Comparison of ENCODE assay signal across 1 cellular context in genomic region chr7:100119701-100120517, GRCh38.
A peak's percentile ranks its signal among the peaks of the same experiment; 100 is the strongest.
TF ChIP-seq lines count a peak whose summit lies in the region.

No MANE protein-coding gene starts in this region.

TF ChIP-seq in HepG2, 621 proteins besides CTCF, POLR2A, EP300 and RAD21 (continued from another document):
- TF ChIP-seq DMTF1 (CRISPR knock-in tag; IDR thresholded peaks at IDR 0.05) (no peak), RAD51 (IDR thresholded peaks at IDR 0.05; ENCODE audit: borderline replicate concordance) (no peak), ATF2 (CRISPR knock-in tag; IDR thresholded peaks at IDR 0.05) (no peak), WIZ (CRISPR knock-in tag; IDR thresholded peaks at IDR 0.05) (no peak), MATR3 (CRISPR knock-in tag; IDR thresholded peaks at IDR 0.05) (no peak), SIN3B (IDR thresholded peaks at IDR 0.05; ENCODE audit: low read length) (no peak), ZBTB40 (IDR thresholded peaks at IDR 0.05) (no peak), ZBTB40 (CRISPR knock-in tag; IDR thresholded peaks at IDR 0.05) (no peak), ZNF367 (CRISPR knock-in tag; IDR thresholded peaks at IDR 0.05; ENCODE audit: borderline replicate concordance) (no peak), SAP130 (CRISPR knock-in tag; IDR thresholded peaks at IDR 0.05; ENCODE audit: low read depth) (peak; percentile 11; the same call in 1 of the 2 replicates), ZBTB43 (CRISPR knock-in tag; conservative IDR thresholded peaks at IDR 0.05) (no peak), BHLHE40 (IDR thresholded peaks at IDR 0.05; ENCODE audit: low read length) (no peak), ZNF550 (CRISPR knock-in tag; IDR thresholded peaks at IDR 0.05; ENCODE audit: borderline replicate concordance) (no peak), ZNF552 (CRISPR knock-in tag; IDR thresholded peaks at IDR 0.05; ENCODE audit: borderline replicate concordance) (no peak), ZNF678 (CRISPR knock-in tag; IDR thresholded peaks at IDR 0.05) (no peak), KLF16 (CRISPR knock-in tag; IDR thresholded peaks at IDR 0.05) (no peak), HMGXB4 (CRISPR knock-in tag; IDR thresholded peaks at IDR 0.05; ENCODE audit: borderline replicate concordance in 1 of 2, low read depth in 1 of 2) (no peak), ZNF143 (CRISPR knock-in tag; IDR thresholded peaks at IDR 0.05) (peak; percentile 89), TERF1 (CRISPR knock-in tag; IDR thresholded peaks at IDR 0.05) (no peak), NCOA1 (CRISPR knock-in tag; IDR thresholded peaks at IDR 0.05) (no peak), IKZF1 (IDR thresholded peaks at IDR 0.05) (no peak), DZIP1 (CRISPR knock-in tag; IDR thresholded peaks at IDR 0.05) (no peak), ELF3 (CRISPR knock-in tag; IDR thresholded peaks at IDR 0.05) (no peak), ZNF282 (IDR thresholded peaks at IDR 0.05; ENCODE audit: partially characterized antibody) (no peak), SMAD3 (CRISPR knock-in tag; IDR thresholded peaks at IDR 0.05) (no peak), NR2F6 (IDR thresholded peaks at IDR 0.05) (no peak), NR2F6 (CRISPR knock-in tag; IDR thresholded peaks at IDR 0.05) (no peak), RFX5 (IDR thresholded peaks at IDR 0.05; ENCODE audit: low read depth, low read length) (no peak), ASH2L (IDR thresholded peaks at IDR 0.05; ENCODE audit: insufficient read length, low read depth, low read length) (peak; percentile 11), PRMT3 (CRISPR knock-in tag; IDR thresholded peaks at IDR 0.05; ENCODE audit: borderline replicate concordance, low read depth) (no peak), ZBTB1 (CRISPR knock-in tag; IDR thresholded peaks at IDR 0.05; ENCODE audit: borderline replicate concordance) (no peak), CEBPG (CRISPR knock-in tag; IDR thresholded peaks at IDR 0.05) (no peak), HIVEP1 (CRISPR knock-in tag; IDR thresholded peaks at IDR 0.05) (peak; percentile 25; the same call in 1 of the 2 replicates), ZNF720 (CRISPR knock-in tag; IDR thresholded peaks at IDR 0.05) (no peak), ZNF7 (CRISPR knock-in tag; IDR thresholded peaks at IDR 0.05) (peak; percentile 64), GFI1 (CRISPR knock-in tag; IDR thresholded peaks at IDR 0.05; ENCODE audit: borderline replicate concordance) (no peak)
- TF ChIP-seq, protein P1, sequence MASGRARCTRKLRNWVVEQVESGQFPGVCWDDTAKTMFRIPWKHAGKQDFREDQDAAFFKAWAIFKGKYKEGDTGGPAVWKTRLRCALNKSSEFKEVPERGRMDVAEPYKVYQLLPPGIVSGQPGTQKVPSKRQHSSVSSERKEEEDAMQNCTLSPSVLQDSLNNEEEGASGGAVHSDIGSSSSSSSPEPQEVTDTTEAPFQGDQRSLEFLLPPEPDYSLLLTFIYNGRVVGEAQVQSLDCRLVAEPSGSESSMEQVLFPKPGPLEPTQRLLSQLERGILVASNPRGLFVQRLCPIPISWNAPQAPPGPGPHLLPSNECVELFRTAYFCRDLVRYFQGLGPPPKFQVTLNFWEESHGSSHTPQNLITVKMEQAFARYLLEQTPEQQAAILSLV (CRISPR knock-in tag; IDR thresholded peaks at IDR 0.05; ENCODE audit: borderline replicate concordance) = no peak
- TF ChIP-seq, protein P2, sequence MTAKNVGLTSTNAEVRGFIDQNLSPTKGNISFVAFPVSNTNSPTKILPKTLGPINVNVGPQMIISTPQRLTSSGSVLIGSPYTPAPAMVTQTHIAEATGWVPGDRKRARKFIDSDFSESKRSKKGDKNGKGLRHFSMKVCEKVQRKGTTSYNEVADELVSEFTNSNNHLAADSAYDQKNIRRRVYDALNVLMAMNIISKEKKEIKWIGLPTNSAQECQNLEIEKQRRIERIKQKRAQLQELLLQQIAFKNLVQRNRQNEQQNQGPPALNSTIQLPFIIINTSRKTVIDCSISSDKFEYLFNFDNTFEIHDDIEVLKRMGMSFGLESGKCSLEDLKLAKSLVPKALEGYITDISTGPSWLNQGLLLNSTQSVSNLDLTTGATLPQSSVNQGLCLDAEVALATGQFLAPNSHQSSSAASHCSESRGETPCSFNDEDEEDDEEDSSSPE (CRISPR knock-in tag; IDR thresholded peaks at IDR 0.05) = no peak
